ENCODE assay signal across 8 cellular contexts in the genomic region with DNA sequence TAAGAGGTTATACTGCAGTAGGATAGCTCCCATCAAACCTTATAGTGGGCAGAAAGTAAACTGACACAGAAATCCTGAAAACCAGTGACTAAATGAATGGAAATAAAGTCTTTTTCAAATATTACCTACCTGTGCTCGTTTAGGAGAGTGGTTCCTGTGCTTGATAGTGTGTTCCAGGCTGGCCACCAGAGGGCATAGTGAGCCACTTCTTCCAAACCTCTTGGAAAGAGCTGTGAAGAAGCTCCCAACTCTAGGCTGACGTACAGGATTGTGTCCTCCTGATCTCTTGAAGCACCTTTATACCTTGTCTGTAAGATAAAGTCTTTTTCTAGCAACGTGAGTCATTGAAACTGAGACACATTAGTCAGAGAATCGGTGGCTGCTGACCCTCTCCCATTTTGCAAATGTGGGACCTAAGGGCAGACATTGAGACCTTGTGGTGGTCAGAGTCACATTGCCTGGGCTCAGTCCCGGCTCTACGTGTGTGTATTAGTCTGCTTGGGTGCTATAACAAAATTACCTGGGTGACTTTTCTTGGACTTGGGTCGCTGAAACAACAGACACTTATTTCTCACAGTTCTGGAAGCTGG. TPM values are rescaled to one million over a fixed set of nuclear protein-coding genes. Genes with fewer than 3 reads are reported as not detected.
DNase-seq lines count a peak whose midpoint lies in the region; ATAC-seq and TF ChIP-seq lines count a peak whose summit lies in the region.

No MANE protein-coding gene starts in this region.

- H3K4me3 ChIP-seq in BE2C (ENCODE audit: low read depth, low read length): no peak overlapping the region
- H3K4me3 ChIP-seq in LNCaP clone FGC (ENCODE audit: low read depth, low read length): no peak overlapping the region
- no peak overlapping the region for H3K4me3 ChIP-seq in adrenal gland

- WGBS in adrenal gland, 4 donors: 52 to 60% (median 57%) methylated on average over 7 of the region's 7 CpGs

- POLR2A ChIA-PET in RWPE1 (lab: Yijun Ruan, JAX; ENCODE audit: low non-redundant PET): no interaction called here

- DNase-seq in BE2C: peak; percentile 81
- peak; percentile 51 for DNase-seq in GM19240 (ENCODE audit: insufficient read length, low spot score)
- peak; percentile 40 for DNase-seq in LNCaP clone FGC (ENCODE audit: low read depth)
- DNase-seq in RWPE1 (ENCODE audit: low spot score): peak; percentile 68
- DNase-seq in adrenal gland: peak; percentile 65 to 89 (median 74)
- peak; percentile 80 for DNase-seq in cardiac septum (ENCODE audit: low spot score)
- DNase-seq in progenitor cell of endocrine pancreas (ENCODE audit: low spot score, unreplicated experiment): peak; percentile 48

- CTCF ChIA-PET in RWPE1 (lab: Yijun Ruan, JAX): interaction anchor here (0.5 to 1.6 kb wide), 18 partner anchors 8 to 781 kb away, joined by 3 to 25 read pairs (median 3); no protein-coding TSS in a partner anchor

- intact Hi-C loops in adrenal gland (cut with DNase I) (loop anchor here (2.0 to 10.0 kb wide), 2 partner anchors 261 kb away; no protein-coding TSS in a partner anchor), cardiac septum (cut with DNase I) (loop anchor here (2.0 to 10.0 kb wide), 2 partner anchors 81 to 261 kb away; no protein-coding TSS in a partner anchor)

- peak; percentile 97 for TF ChIP-seq CTCF in BE2C (IDR thresholded peaks at IDR 0.05; ENCODE audit: low read depth, low read length)
- TF ChIP-seq CTCF in LNCaP clone FGC (IDR thresholded peaks at IDR 0.05; ENCODE audit: control insufficient read depth, extremely low read depth, insufficient read depth): peak; percentile 90
- TF ChIP-seq CTCF in RWPE1 (conservative IDR thresholded peaks at IDR 0.05; ENCODE audit: low read depth): peak; percentile 82
- peak; percentile 64 to 91 (median 78) for TF ChIP-seq CTCF in adrenal gland (IDR thresholded peaks at IDR 0.05)
- peak; percentile 86 for TF ChIP-seq CTCF in progenitor cell of endocrine pancreas (IDR thresholded peaks at IDR 0.05; ENCODE audit: unreplicated experiment)

- peaks cover 24% of the 10 kb centered on the region for H3K36me3 Mint-ChIP-seq in progenitor cell of endocrine pancreas (ENCODE audit: insufficient read depth)

- H3K4me1 Mint-ChIP-seq in progenitor cell of endocrine pancreas (ENCODE audit: low read depth): no peaks in the 10 kb centered on the region

- H3K4me1 ChIP-seq in BE2C (no peaks in the 10 kb centered on the region), adrenal gland (replicated peaks in 1 of 2) (no peaks in the 10 kb centered on the region)

- no peak for ATAC-seq in GM18873 (IDR thresholded peaks at IDR 0.05; ENCODE audit: low FRiP score, unreplicated experiment)

- H3K36me3 ChIP-seq in BE2C: peaks cover 45% of the 10 kb centered on the region
- peaks cover 0 to 24% of the 10 kb centered on the region in 2 donors for H3K36me3 ChIP-seq in adrenal gland (replicated peaks in 1 of 2)

- H3K9me3 ChIP-seq in BE2C (no peaks in the 10 kb centered on the region), adrenal gland (replicated peaks in 1 of 3) (no peaks in the 10 kb centered on the region)

- no peak overlapping the region for H3K4me3 Mint-ChIP-seq in progenitor cell of endocrine pancreas (ENCODE audit: low read depth)

- no peaks in the 10 kb centered on the region for H3K9me3 Mint-ChIP-seq in progenitor cell of endocrine pancreas (ENCODE audit: low read depth)

- no peak overlapping the region for H3K27ac Mint-ChIP-seq in progenitor cell of endocrine pancreas

- no peak overlapping the region for H3K27ac ChIP-seq in RWPE1
- H3K27ac ChIP-seq in adrenal gland: no peak overlapping the region

- H3K27me3 Mint-ChIP-seq in progenitor cell of endocrine pancreas: no peaks in the 10 kb centered on the region

- H3K27me3 ChIP-seq in BE2C (no peaks in the 10 kb centered on the region), adrenal gland (no peaks in the 10 kb centered on the region)

- no peak for TF ChIP-seq POLR2A in adrenal gland (IDR thresholded peaks at IDR 0.05)

RNA-seq across cellular contexts. Expression of a gene that starts 17.6 kb away (rescaled TPM):
- polyA plus RNA-seq in BE2C (2012; ENCODE audit: insufficient read depth, insufficient read length, low read depth): 6.9 TPM
- total RNA-seq in adrenal gland: 10 to 100 TPM in 5 of 8 donors, 1 to 10 TPM in 3; 4.2 to 13.8 (median 10.2) TPM
- 1 to 10 TPM; 2.3 to 8.3 (median 4.5) TPM for polyA plus RNA-seq in adrenal gland
- total RNA-seq in cardiac septum: 2.8 TPM
- total RNA-seq in progenitor cell of endocrine pancreas: 45.9 and 46.6 TPM in 2 replicates

RNA-seq across cellular contexts. Expression of a gene that starts 18.8 kb away (rescaled TPM):
- 2.8 TPM for polyA plus RNA-seq in BE2C (2012; ENCODE audit: insufficient read depth, insufficient read length, low read depth)
- 10 to 100 TPM in 2 of 8 donors, 1 to 10 TPM in 6; 5.0 to 15.5 (median 8.4) TPM for total RNA-seq in adrenal gland
- polyA plus RNA-seq in adrenal gland: 10 to 100 TPM in 1 of 3 donors, 1 to 10 TPM in 2; 4.0 to 11.5 (median 6.8) TPM
- total RNA-seq in cardiac septum: 1.9 TPM
- total RNA-seq in progenitor cell of endocrine pancreas: 18.1 and 20.8 TPM in 2 replicates
